Comparison of ENCODE assay signal across 1 cellular context in the genomic region with DNA sequence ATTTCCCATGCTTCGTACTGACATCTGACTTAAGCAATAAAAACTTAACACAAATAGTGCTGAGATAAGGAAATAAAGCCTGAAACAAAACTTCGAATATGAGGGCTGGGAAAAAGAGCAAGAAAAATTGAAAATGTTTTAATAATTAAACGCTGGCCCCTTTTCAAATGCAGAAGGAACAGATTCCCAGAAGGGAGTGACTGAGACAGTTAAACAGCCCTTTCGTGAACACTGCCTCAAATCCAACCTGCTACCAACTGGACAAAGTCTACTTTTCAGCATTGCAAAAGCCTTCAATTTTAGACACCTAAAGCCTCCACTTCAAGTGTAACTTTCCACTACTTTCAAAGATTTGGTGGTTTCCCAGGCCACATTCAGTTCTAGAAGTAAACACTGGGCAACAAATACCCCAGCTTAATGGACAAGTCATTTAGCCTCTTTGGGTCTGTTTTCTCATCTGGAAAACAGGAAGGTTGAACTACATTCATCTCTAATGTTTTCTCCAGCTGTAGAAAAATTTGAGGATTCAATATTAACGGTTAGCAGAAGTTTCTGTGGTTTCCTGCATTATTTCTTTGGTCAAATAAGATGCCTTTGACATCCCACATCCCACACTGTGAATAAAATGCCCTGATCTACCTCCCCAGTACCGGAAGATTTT.
TF ChIP-seq lines count a peak whose summit lies in the region.

No MANE protein-coding gene starts in this region.

TF ChIP-seq in HepG2, 621 proteins besides CTCF, POLR2A, EP300 and RAD21 (continued from another document):
- TF ChIP-seq, protein P1, sequence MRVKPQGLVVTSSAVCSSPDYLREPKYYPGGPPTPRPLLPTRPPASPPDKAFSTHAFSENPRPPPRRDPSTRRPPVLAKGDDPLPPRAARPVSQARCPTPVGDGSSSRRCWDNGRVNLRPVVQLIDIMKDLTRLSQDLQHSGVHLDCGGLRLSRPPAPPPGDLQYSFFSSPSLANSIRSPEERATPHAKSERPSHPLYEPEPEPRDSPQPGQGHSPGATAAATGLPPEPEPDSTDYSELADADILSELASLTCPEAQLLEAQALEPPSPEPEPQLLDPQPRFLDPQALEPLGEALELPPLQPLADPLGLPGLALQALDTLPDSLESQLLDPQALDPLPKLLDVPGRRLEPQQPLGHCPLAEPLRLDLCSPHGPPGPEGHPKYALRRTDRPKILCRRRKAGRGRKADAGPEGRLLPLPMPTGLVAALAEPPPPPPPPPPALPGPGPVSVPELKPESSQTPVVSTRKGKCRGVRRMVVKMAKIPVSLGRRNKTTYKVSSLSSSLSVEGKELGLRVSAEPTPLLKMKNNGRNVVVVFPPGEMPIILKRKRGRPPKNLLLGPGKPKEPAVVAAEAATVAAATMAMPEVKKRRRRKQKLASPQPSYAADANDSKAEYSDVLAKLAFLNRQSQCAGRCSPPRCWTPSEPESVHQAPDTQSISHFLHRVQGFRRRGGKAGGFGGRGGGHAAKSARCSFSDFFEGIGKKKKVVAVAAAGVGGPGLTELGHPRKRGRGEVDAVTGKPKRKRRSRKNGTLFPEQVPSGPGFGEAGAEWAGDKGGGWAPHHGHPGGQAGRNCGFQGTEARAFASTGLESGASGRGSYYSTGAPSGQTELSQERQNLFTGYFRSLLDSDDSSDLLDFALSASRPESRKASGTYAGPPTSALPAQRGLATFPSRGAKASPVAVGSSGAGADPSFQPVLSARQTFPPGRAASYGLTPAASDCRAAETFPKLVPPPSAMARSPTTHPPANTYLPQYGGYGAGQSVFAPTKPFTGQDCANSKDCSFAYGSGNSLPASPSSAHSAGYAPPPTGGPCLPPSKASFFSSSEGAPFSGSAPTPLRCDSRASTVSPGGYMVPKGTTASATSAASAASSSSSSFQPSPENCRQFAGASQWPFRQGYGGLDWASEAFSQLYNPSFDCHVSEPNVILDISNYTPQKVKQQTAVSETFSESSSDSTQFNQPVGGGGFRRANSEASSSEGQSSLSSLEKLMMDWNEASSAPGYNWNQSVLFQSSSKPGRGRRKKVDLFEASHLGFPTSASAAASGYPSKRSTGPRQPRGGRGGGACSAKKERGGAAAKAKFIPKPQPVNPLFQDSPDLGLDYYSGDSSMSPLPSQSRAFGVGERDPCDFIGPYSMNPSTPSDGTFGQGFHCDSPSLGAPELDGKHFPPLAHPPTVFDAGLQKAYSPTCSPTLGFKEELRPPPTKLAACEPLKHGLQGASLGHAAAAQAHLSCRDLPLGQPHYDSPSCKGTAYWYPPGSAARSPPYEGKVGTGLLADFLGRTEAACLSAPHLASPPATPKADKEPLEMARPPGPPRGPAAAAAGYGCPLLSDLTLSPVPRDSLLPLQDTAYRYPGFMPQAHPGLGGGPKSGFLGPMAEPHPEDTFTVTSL (CRISPR knock-in tag; IDR thresholded peaks at IDR 0.05; ENCODE audit: borderline replicate concordance) = 0 out of 2 replicates have a peak, but pooled peaks have one; percentile 26
- TF ChIP-seq GABPB1 (CRISPR knock-in tag; IDR thresholded peaks at IDR 0.05) = no peak
- TF ChIP-seq, protein P2, sequence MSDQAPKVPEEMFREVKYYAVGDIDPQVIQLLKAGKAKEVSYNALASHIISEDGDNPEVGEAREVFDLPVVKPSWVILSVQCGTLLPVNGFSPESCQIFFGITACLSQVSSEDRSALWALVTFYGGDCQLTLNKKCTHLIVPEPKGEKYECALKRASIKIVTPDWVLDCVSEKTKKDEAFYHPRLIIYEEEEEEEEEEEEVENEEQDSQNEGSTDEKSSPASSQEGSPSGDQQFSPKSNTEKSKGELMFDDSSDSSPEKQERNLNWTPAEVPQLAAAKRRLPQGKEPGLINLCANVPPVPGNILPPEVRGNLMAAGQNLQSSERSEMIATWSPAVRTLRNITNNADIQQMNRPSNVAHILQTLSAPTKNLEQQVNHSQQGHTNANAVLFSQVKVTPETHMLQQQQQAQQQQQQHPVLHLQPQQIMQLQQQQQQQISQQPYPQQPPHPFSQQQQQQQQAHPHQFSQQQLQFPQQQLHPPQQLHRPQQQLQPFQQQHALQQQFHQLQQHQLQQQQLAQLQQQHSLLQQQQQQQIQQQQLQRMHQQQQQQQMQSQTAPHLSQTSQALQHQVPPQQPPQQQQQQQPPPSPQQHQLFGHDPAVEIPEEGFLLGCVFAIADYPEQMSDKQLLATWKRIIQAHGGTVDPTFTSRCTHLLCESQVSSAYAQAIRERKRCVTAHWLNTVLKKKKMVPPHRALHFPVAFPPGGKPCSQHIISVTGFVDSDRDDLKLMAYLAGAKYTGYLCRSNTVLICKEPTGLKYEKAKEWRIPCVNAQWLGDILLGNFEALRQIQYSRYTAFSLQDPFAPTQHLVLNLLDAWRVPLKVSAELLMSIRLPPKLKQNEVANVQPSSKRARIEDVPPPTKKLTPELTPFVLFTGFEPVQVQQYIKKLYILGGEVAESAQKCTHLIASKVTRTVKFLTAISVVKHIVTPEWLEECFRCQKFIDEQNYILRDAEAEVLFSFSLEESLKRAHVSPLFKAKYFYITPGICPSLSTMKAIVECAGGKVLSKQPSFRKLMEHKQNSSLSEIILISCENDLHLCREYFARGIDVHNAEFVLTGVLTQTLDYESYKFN (CRISPR knock-in tag; conservative IDR thresholded peaks at IDR 0.05) = peak; percentile 71
- TF ChIP-seq, protein P3, sequence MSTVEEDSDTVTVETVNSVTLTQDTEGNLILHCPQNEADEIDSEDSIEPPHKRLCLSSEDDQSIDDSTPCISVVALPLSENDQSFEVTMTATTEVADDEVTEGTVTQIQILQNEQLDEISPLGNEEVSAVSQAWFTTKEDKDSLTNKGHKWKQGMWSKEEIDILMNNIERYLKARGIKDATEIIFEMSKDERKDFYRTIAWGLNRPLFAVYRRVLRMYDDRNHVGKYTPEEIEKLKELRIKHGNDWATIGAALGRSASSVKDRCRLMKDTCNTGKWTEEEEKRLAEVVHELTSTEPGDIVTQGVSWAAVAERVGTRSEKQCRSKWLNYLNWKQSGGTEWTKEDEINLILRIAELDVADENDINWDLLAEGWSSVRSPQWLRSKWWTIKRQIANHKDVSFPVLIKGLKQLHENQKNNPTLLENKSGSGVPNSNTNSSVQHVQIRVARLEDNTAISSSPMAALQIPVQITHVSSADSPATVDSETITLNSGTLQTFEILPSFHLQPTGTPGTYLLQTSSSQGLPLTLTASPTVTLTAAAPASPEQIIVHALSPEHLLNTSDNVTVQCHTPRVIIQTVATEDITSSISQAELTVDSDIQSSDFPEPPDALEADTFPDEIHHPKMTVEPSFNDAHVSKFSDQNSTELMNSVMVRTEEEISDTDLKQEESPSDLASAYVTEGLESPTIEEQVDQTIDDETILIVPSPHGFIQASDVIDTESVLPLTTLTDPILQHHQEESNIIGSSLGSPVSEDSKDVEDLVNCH (CRISPR knock-in tag; IDR thresholded peaks at IDR 0.05) = no peak
- TF ChIP-seq ZNF790 (CRISPR knock-in tag; IDR thresholded peaks at IDR 0.05; ENCODE audit: borderline replicate concordance) = no peak
- TF ChIP-seq, protein P4, sequence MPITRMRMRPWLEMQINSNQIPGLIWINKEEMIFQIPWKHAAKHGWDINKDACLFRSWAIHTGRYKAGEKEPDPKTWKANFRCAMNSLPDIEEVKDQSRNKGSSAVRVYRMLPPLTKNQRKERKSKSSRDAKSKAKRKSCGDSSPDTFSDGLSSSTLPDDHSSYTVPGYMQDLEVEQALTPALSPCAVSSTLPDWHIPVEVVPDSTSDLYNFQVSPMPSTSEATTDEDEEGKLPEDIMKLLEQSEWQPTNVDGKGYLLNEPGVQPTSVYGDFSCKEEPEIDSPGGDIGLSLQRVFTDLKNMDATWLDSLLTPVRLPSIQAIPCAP (CRISPR knock-in tag; IDR thresholded peaks at IDR 0.05; ENCODE audit: low read depth) = no peak
- TF ChIP-seq ASH2L (IDR thresholded peaks at IDR 0.05; ENCODE audit: insufficient read length, low read depth, low read length) = peak; percentile 89
